Comparison of ENCODE assay signal across 13 cellular contexts in the genomic region with DNA sequence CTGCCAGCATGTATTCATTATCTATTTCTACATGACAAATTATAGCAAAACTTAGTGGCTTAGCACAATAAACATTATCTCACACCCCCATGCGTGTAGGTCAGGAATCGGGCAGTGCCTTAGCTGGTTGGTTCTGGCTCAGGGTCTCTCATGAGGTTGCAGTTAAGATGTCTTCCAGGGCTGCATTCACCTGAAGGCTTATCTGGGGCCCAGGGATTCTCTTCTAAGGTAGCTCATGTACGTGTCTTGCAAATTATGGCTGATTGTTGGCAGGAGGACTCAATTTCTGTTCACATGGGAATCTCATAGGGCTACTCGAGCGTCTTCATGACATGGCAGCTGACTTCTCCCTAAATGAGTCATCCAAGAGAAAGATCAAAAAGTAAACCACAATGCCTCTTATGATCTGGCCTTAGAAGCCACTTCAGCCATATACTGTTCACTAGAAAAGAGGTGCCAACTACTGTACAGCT. TPM values are rescaled to one million over a fixed set of nuclear protein-coding genes. Genes with fewer than 3 reads are reported as not detected.
DNase-seq lines count a peak whose midpoint lies in the region; ATAC-seq and TF ChIP-seq lines count a peak whose summit lies in the region.
"Had no signal": no experiment of that assay in that cellular context is flagged by ENCODE, and none has a peak within 500 bp of the region (broad histone marks: within the 10 kb centered on the region; RNA-seq: fewer than 3 reads in every experiment).

No MANE protein-coding gene starts in this region.

- H3K36me3 ChIP-seq in Panc1 (ENCODE audit: control insufficient read depth, insufficient read depth, low read length) (no peaks in the 10 kb centered on the region), psoas muscle (ENCODE audit: insufficient read depth in 1 of 2, low read depth in 1 of 2) (no peaks in the 10 kb centered on the region)

- H3K27me3 ChIP-seq in Panc1 (ENCODE audit: control insufficient read depth, insufficient read depth, low read length) (no peaks in the 10 kb centered on the region), right cardiac atrium (ENCODE audit: control insufficient read depth, insufficient read depth) (no peaks in the 10 kb centered on the region), psoas muscle (ENCODE audit: insufficient read depth in 3 of 3, low read length in 2 of 3) (no peaks in the 10 kb centered on the region)

- POLR2A ChIA-PET in Panc1 (lab: Charles Lee), result interaction anchor here (1.0 kb wide), 1 partner anchor 38 kb away, joined by 3 read pairs; no protein-coding TSS in a partner anchor

- CTCF ChIA-PET in Panc1 (lab: Charles Lee), result no interaction called here

- TF ChIP-seq CTCF in Panc1 (IDR thresholded peaks at IDR 0.05), result no peak
- TF ChIP-seq CTCF in psoas muscle (IDR thresholded peaks at IDR 0.05), result no peak

- H3K27ac ChIP-seq in Panc1 (ENCODE audit: low read length), result peak overlapping the region; percentile 21; the same call in 1 of the 2 replicates
- H3K27ac ChIP-seq in right cardiac atrium (ENCODE audit: low read length), result no peak overlapping the region
- H3K27ac ChIP-seq in psoas muscle, result no peak overlapping the region

- intact Hi-C loops in Panc1 (cut with micrococcal nuclease; ENCODE audit: unreplicated experiment) (no loop called here), right cardiac atrium (cut with DNase I) (no loop called here), psoas muscle (cut with DNase I) (no loop called here)

- WGBS in right cardiac atrium, result 75% methylated on average over 5 of the region's 5 CpGs
- WGBS in psoas muscle, 3 donors, result 73 to 76% (median 73%) methylated on average over 5 of the region's 5 CpGs

- BruUV-seq in Panc1 (replicated peaks; lab: Mats Ljungman, UMichigan), result no TSS peak

- DNase-seq in Daoy (ENCODE audit: low read depth) (peak; percentile 83), HCEC 1CT (peak; percentile 82), Panc1 (ENCODE audit: low read depth, low spot score) (no peak), foreskin melanocyte (peak; percentile 86), right cardiac atrium (no peak), psoas muscle (no peak), NCI-H2171 treated with DMSO at 0.1 percent for 48 hours (lab: John Stamatoyannopoulos, UW) (no peak)
- DNase-seq in activated effector memory CD4-positive, alpha-beta T cell treated with anti-CD3 and anti-CD28 coated beads, Interleukin-2, amount 50 U/mL, for 16 hours, result no peak
- DNase-seq: activated gamma-delta T cell treated with Interleukin-2 at 50 U/mL for 16 hours, COR-L47, NCI-H510A, small intestine had no signal

- in situ Hi-C loops in Panc1 (cut with HindIII; ENCODE audit: low pct_unique_long_range_greater_than_20kb, low sequenced_read_pairs), result no loop called here

- H3K9me3 ChIP-seq in Panc1 (ENCODE audit: control insufficient read depth, insufficient read depth, low read depth, low read length) (no peaks in the 10 kb centered on the region), right cardiac atrium (ENCODE audit: control insufficient read depth, low read length) (no peaks in the 10 kb centered on the region), psoas muscle (no peaks in the 10 kb centered on the region)

- peaks cover 22% of the 10 kb centered on the region for H3K4me1 ChIP-seq in Panc1 (ENCODE audit: control insufficient read depth, insufficient read depth, low read length)
- H3K4me1 ChIP-seq in right cardiac atrium (ENCODE audit: control insufficient read depth, insufficient read depth, low read length), result no peaks in the 10 kb centered on the region
- peaks cover 2% of the 10 kb centered on the region for H3K4me1 ChIP-seq in psoas muscle

- H3K4me3 ChIP-seq in Panc1 (ENCODE audit: low read depth in 2 of 2, low read length in 2 of 2) (no peak overlapping the region), right cardiac atrium (ENCODE audit: low read length) (no peak overlapping the region), psoas muscle (no peak overlapping the region)
- H3K4me3 ChIP-seq: lung had no signal

- ATAC-seq in Panc1, result peak; percentile 42
- no peak for ATAC-seq in right cardiac atrium
- no peak for ATAC-seq in psoas muscle

RNA-seq across cellular contexts. Expression of a gene that starts 42.9 kb away (rescaled TPM):
- 3.2 and 9.1 TPM in 2 replicates for total RNA-seq in Daoy (2014; rRNA removed; shearing (Covaris generic))
- 43.1 TPM for total RNA-seq in Panc1 (2021; ENCODE audit: unreplicated experiment)
- 16.4 TPM for polyA plus RNA-seq in Panc1 (2012; ENCODE audit: insufficient read length)
- total RNA-seq in right cardiac atrium, result 10 to 100 TPM; 36.5 to 43.6 (median 38.1) TPM
- 22.6 TPM for polyA plus RNA-seq in right cardiac atrium
- 10 to 100 TPM; 29.7 to 63.6 (median 36.2) TPM for total RNA-seq in psoas muscle
- 10 to 100 TPM; 10.4 to 22.8 (median 19.3) TPM for polyA plus RNA-seq in psoas muscle

Comparison
In these comparisons a context has a peak if more than half of its experiments do, and no peak if none do; other contexts are left out.
1. DNase-seq: peak in Daoy (single experiment), HCEC 1CT (single experiment) and foreskin melanocyte (single experiment); none in Panc1 (single experiment), activated effector memory CD4-positive, alpha-beta T cell treated with anti-CD3 and anti-CD28 coated beads, Interleukin-2, amount 50 U/mL, for 16 hours (single experiment), right cardiac atrium (0 of 3), psoas muscle (0 of 2) and NCI-H2171 treated with DMSO at 0.1 percent for 48 hours (single experiment).